Comparison of ENCODE assay signal across 31 cellular contexts in the genomic region with DNA sequence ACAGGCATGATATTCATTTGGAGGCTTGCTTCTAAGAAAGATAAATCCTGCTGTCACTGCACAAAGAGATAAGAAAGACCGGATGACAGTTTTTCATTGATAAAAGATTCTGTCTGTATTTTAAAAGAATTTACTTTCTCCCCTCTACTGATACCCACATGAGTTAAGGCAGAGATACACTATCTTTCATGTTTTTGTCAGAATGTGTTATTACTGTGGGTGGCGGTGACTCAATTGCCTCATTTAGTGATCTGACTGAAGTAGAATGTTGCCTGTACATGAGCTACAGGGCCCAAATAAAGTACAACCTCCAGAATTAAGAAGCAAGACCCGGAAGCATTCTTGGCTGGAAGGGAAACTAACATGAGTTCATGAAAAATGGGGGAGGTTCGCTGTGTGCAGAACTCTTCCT.
"Had no signal": no experiment of that assay in that cellular context is flagged by ENCODE, and none has a peak within 500 bp of the region (broad histone marks: within the 10 kb centered on the region; RNA-seq: fewer than 3 reads in every experiment).

No MANE protein-coding gene starts in this region.

- H3K4me1 Mint-ChIP-seq: naive thymus-derived CD8-positive, alpha-beta T cell; stimulated activated memory B cell treated with anti-CD40 and anti-IgM and Interleukin-4, amounts not matched to agents 10 μg/mL and 1 μg/mL and 100 μg/mL, for 72 hours had no signal

- H3K4me2 ChIP-seq: smooth muscle cell had no signal

- H3K4me1 ChIP-seq: colonic mucosa, foreskin keratinocyte, gastroesophageal sphincter, lower lobe of right lung, prostate gland, right atrium auricular region, testis had no signal

- H3K4me3 ChIP-seq: colonic mucosa, gastroesophageal sphincter, heart right ventricle, lower lobe of right lung, prostate gland, right atrium auricular region, smooth muscle cell, testis, tibial artery had no signal

- H3K36me3 ChIP-seq: colonic mucosa, gastroesophageal sphincter, heart right ventricle, lower lobe of right lung, prostate gland, right atrium auricular region, tibial artery had no signal

- H3K4me3 Mint-ChIP-seq: dendritic cell treated with granulocyte-macrophage colony-stimulating factor and Interleukin-4, amounts not matched to agents 40 ng/mL and 50 ng/mL, for 4 days; endodermal cell; naive thymus-derived CD8-positive, alpha-beta T cell; nephron progenitor cell; stimulated activated memory B cell treated with anti-CD40 and anti-IgM and Interleukin-4, amounts not matched to agents 10 μg/mL and 1 μg/mL and 100 μg/mL, for 72 hours; type B pancreatic cell had no signal

- H3K27ac ChIP-seq: colonic mucosa, epithelial cell of prostate, foreskin keratinocyte, gastroesophageal sphincter, heart right ventricle, lower lobe of right lung, prostate gland, right atrium auricular region, testis, tibial artery had no signal

- H3K27ac Mint-ChIP-seq: dendritic cell treated with granulocyte-macrophage colony-stimulating factor and Interleukin-4, amounts not matched to agents 40 ng/mL and 50 ng/mL, for 4 days; endodermal cell; naive thymus-derived CD8-positive, alpha-beta T cell; nephron progenitor cell; stimulated activated memory B cell treated with anti-CD40 and anti-IgM and Interleukin-4, amounts not matched to agents 10 μg/mL and 1 μg/mL and 100 μg/mL, for 72 hours; type B pancreatic cell had no signal

- DNase-seq: colonic mucosa; effector CD8-positive, alpha-beta T cell; endodermal cell; foreskin keratinocyte; heart right ventricle; hippocampal formation; islet precursor cell; kidney glomerular epithelial cell; left colon; left ventricle myocardium superior; lower lobe of right lung; naive thymus-derived CD8-positive, alpha-beta T cell; nephron progenitor cell; nucleus accumbens; stimulated activated CD4-positive, alpha-beta T cell treated with anti-CD3 and anti-CD28 coated beads, Interleukin-12 subunit alpha, Interleukin-12 subunit beta, amount 100 ng/mL, for 4 hours; stimulated activated CD4-positive, alpha-beta T cell treated with anti-CD3 and anti-CD28 coated beads, Interleukin-1b, Interleukin-23, amount 100 ng/mL, for 48 hours; stimulated activated CD4-positive, alpha-beta T cell treated with anti-CD3 and anti-CD28 coated beads, Interleukin-4, amount 100 ng/mL, for 24 hours; stimulated activated naive CD8-positive, alpha-beta T cell treated with anti-CD3 and anti-CD28 coated beads, Interleukin-15, Interleukin-2, amounts not matched to agents 100 U/mL and 50 U/mL, for 24 hours; substantia nigra; testis; tibial artery had no signal

- H3K9me3 Mint-ChIP-seq: dendritic cell treated with granulocyte-macrophage colony-stimulating factor and Interleukin-4, amounts not matched to agents 40 ng/mL and 50 ng/mL, for 4 days; endodermal cell; nephron progenitor cell; stimulated activated memory B cell treated with anti-CD40 and anti-IgM and Interleukin-4, amounts not matched to agents 10 μg/mL and 1 μg/mL and 100 μg/mL, for 72 hours had no signal

- ATAC-seq: esophagus mucosa; foreskin keratinocyte; gastroesophageal sphincter; heart right ventricle; left colon; left ventricle myocardium superior; lower lobe of right lung; naive thymus-derived CD8-positive, alpha-beta T cell; sciatic nerve; stimulated activated memory B cell treated with anti-CD40 and anti-IgM and Interleukin-4, amounts not matched to agents 10 μg/mL and 1 μg/mL and 100 μg/mL, for 72 hours; stimulated activated naive CD8-positive, alpha-beta T cell treated with anti-CD3 and anti-CD28 coated beads, Interleukin-15, Interleukin-2, amounts not matched to agents 100 U/mL and 50 U/mL, for 24 hours had no signal

- H3K27me3 Mint-ChIP-seq: dendritic cell treated with granulocyte-macrophage colony-stimulating factor and Interleukin-4, amounts not matched to agents 40 ng/mL and 50 ng/mL, for 4 days; stimulated activated memory B cell treated with anti-CD40 and anti-IgM and Interleukin-4, amounts not matched to agents 10 μg/mL and 1 μg/mL and 100 μg/mL, for 72 hours had no signal

- H3K9me3 ChIP-seq: colonic mucosa, gastroesophageal sphincter, heart right ventricle, lower lobe of right lung, prostate gland, right atrium auricular region, testis, tibial artery had no signal

- H3K36me3 Mint-ChIP-seq: naive thymus-derived CD8-positive, alpha-beta T cell; stimulated activated memory B cell treated with anti-CD40 and anti-IgM and Interleukin-4, amounts not matched to agents 10 μg/mL and 1 μg/mL and 100 μg/mL, for 72 hours; type B pancreatic cell had no signal

- H3K27me3 ChIP-seq: colonic mucosa, foreskin keratinocyte, heart right ventricle, right atrium auricular region, testis, tibial artery had no signal
